ENCODE assay signal across 2 cellular contexts in the genomic region with DNA sequence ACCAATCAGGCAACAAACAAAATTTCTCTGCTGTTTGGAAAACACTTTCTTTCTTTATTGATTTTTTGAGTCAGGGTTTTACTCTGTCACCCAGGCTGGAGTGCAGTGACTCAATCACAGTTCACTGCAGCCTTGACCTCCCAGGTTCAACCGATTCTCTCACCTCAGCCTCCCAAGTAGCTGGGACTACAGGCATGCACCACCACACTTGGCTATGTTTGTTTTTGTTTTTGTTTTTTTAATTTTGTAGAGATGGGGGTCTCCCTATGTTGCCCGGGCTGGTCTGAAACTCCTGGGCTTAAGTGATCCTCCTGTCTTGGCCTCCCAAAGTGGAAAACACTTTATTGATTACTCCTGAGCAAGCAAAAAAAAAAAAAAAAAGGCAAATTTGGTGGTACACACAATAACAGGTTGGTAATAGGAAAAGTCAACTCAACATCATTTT.
TF ChIP-seq lines count a peak whose summit lies in the region.

No MANE protein-coding gene starts in this region.

TF ChIP-seq in HepG2, 621 proteins besides CTCF, POLR2A, EP300 and RAD21 (continues in another document):
- no peak for TF ChIP-seq DNMT3B (CRISPR knock-in tag; conservative IDR thresholded peaks at IDR 0.05)
- no peak for TF ChIP-seq ZBTB42 (CRISPR knock-in tag; IDR thresholded peaks at IDR 0.05)
- TF ChIP-seq MYNN (CRISPR knock-in tag; IDR thresholded peaks at IDR 0.05; ENCODE audit: low read depth): no peak
- TF ChIP-seq ZNF543 (CRISPR knock-in tag; IDR thresholded peaks at IDR 0.05): no peak
- no peak for TF ChIP-seq ZNF552 (CRISPR knock-in tag; IDR thresholded peaks at IDR 0.05; ENCODE audit: borderline replicate concordance)
- no peak for TF ChIP-seq GABPA (IDR thresholded peaks at IDR 0.05; ENCODE audit: low read depth, low read length)
- TF ChIP-seq GABPA (CRISPR knock-in tag; IDR thresholded peaks at IDR 0.05; ENCODE audit: low read depth): peak; percentile 36; the same call in 1 of the 2 replicates
- TF ChIP-seq, protein P1, sequence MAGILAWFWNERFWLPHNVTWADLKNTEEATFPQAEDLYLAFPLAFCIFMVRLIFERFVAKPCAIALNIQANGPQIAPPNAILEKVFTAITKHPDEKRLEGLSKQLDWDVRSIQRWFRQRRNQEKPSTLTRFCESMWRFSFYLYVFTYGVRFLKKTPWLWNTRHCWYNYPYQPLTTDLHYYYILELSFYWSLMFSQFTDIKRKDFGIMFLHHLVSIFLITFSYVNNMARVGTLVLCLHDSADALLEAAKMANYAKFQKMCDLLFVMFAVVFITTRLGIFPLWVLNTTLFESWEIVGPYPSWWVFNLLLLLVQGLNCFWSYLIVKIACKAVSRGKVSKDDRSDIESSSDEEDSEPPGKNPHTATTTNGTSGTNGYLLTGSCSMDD (CRISPR knock-in tag; IDR thresholded peaks at IDR 0.05): no peak
- TF ChIP-seq, protein P2, sequence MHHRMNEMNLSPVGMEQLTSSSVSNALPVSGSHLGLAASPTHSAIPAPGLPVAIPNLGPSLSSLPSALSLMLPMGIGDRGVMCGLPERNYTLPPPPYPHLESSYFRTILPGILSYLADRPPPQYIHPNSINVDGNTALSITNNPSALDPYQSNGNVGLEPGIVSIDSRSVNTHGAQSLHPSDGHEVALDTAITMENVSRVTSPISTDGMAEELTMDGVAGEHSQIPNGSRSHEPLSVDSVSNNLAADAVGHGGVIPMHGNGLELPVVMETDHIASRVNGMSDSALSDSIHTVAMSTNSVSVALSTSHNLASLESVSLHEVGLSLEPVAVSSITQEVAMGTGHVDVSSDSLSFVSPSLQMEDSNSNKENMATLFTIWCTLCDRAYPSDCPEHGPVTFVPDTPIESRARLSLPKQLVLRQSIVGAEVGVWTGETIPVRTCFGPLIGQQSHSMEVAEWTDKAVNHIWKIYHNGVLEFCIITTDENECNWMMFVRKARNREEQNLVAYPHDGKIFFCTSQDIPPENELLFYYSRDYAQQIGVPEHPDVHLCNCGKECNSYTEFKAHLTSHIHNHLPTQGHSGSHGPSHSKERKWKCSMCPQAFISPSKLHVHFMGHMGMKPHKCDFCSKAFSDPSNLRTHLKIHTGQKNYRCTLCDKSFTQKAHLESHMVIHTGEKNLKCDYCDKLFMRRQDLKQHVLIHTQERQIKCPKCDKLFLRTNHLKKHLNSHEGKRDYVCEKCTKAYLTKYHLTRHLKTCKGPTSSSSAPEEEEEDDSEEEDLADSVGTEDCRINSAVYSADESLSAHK (CRISPR knock-in tag; IDR thresholded peaks at IDR 0.05; ENCODE audit: borderline replicate concordance): no peak
- no peak for TF ChIP-seq MLLT10 (CRISPR knock-in tag; IDR thresholded peaks at IDR 0.05)
- TF ChIP-seq ZNF616 (CRISPR knock-in tag; IDR thresholded peaks at IDR 0.05; ENCODE audit: low read depth): no peak
- TF ChIP-seq, protein P3, sequence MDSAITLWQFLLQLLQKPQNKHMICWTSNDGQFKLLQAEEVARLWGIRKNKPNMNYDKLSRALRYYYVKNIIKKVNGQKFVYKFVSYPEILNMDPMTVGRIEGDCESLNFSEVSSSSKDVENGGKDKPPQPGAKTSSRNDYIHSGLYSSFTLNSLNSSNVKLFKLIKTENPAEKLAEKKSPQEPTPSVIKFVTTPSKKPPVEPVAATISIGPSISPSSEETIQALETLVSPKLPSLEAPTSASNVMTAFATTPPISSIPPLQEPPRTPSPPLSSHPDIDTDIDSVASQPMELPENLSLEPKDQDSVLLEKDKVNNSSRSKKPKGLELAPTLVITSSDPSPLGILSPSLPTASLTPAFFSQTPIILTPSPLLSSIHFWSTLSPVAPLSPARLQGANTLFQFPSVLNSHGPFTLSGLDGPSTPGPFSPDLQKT (CRISPR knock-in tag; IDR thresholded peaks at IDR 0.05; ENCODE audit: borderline replicate concordance): no peak
- TF ChIP-seq, protein P4, sequence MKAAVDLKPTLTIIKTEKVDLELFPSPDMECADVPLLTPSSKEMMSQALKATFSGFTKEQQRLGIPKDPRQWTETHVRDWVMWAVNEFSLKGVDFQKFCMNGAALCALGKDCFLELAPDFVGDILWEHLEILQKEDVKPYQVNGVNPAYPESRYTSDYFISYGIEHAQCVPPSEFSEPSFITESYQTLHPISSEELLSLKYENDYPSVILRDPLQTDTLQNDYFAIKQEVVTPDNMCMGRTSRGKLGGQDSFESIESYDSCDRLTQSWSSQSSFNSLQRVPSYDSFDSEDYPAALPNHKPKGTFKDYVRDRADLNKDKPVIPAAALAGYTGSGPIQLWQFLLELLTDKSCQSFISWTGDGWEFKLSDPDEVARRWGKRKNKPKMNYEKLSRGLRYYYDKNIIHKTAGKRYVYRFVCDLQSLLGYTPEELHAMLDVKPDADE (CRISPR knock-in tag; IDR thresholded peaks at IDR 0.05): no peak
- TF ChIP-seq, protein P5, sequence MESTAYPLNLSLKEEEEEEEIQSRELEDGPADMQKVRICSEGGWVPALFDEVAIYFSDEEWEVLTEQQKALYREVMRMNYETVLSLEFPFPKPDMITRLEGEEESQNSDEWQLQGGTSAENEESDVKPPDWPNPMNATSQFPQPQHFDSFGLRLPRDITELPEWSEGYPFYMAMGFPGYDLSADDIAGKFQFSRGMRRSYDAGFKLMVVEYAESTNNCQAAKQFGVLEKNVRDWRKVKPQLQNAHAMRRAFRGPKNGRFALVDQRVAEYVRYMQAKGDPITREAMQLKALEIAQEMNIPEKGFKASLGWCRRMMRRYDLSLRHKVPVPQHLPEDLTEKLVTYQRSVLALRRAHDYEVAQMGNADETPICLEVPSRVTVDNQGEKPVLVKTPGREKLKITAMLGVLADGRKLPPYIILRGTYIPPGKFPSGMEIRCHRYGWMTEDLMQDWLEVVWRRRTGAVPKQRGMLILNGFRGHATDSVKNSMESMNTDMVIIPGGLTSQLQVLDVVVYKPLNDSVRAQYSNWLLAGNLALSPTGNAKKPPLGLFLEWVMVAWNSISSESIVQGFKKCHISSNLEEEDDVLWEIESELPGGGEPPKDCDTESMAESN (CRISPR knock-in tag; conservative IDR thresholded peaks at IDR 0.05): no peak; the same call in 1 of the 2 replicates
- TF ChIP-seq ZMYM3 (CRISPR knock-in tag; IDR thresholded peaks at IDR 0.05): peak; percentile 99
- TF ChIP-seq GTF2F1 (IDR thresholded peaks at IDR 0.05; ENCODE audit: low read length): no peak
- TF ChIP-seq ZNF605 (CRISPR knock-in tag; IDR thresholded peaks at IDR 0.05): no peak
- no peak for TF ChIP-seq ZFP36 (IDR thresholded peaks at IDR 0.05; ENCODE audit: borderline replicate concordance, low read depth, low read length, partially characterized antibody)
- TF ChIP-seq FOXA1 (IDR thresholded peaks at IDR 0.05): no peak
- TF ChIP-seq FOXA1 (CRISPR knock-in tag; IDR thresholded peaks at IDR 0.05): peak; percentile 54; the same call in 1 of the 2 replicates
- peak; percentile 93 for TF ChIP-seq NR2F6 (IDR thresholded peaks at IDR 0.05)
- TF ChIP-seq NR2F6 (CRISPR knock-in tag; IDR thresholded peaks at IDR 0.05): peak; percentile 97
- no peak for TF ChIP-seq ZBTB21 (CRISPR knock-in tag; IDR thresholded peaks at IDR 0.05)
- TF ChIP-seq KLF9 (CRISPR knock-in tag; IDR thresholded peaks at IDR 0.05; ENCODE audit: low read depth): no peak
- TF ChIP-seq RBFOX2 (IDR thresholded peaks at IDR 0.05; ENCODE audit: low read depth, low read length): no peak
- TF ChIP-seq PITX1 (CRISPR knock-in tag; IDR thresholded peaks at IDR 0.05): peak; percentile 60
- peak; percentile 81; the same call in 1 of the 2 replicates for TF ChIP-seq HDAC2 (CRISPR knock-in tag; IDR thresholded peaks at IDR 0.05)

TF ChIP-seq in IMR-90, 13 proteins besides CTCF, POLR2A, EP300 and RAD21:
- TF ChIP-seq, protein P6, sequence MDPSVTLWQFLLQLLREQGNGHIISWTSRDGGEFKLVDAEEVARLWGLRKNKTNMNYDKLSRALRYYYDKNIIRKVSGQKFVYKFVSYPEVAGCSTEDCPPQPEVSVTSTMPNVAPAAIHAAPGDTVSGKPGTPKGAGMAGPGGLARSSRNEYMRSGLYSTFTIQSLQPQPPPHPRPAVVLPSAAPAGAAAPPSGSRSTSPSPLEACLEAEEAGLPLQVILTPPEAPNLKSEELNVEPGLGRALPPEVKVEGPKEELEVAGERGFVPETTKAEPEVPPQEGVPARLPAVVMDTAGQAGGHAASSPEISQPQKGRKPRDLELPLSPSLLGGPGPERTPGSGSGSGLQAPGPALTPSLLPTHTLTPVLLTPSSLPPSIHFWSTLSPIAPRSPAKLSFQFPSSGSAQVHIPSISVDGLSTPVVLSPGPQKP (IDR thresholded peaks at IDR 0.05; ENCODE audit: borderline replicate concordance, low read depth, low read length): no peak
- TF ChIP-seq RCOR1 (IDR thresholded peaks at IDR 0.05; ENCODE audit: insufficient replicate concordance, low read length): no peak
- no peak for TF ChIP-seq MAFK (IDR thresholded peaks at IDR 0.05; ENCODE audit: low read depth, low read length)
- TF ChIP-seq MXI1 (IDR thresholded peaks at IDR 0.05; ENCODE audit: borderline replicate concordance, low read depth, low read length): no peak
- TF ChIP-seq SMC3 (IDR thresholded peaks at IDR 0.05; ENCODE audit: low read depth, low read length): no peak
- no peak for TF ChIP-seq RFX5 (IDR thresholded peaks at IDR 0.05; ENCODE audit: low read depth, low read length)
- no peak for TF ChIP-seq NFE2L2 (IDR thresholded peaks at IDR 0.05; ENCODE audit: low read depth, low read length)
- TF ChIP-seq MAZ (IDR thresholded peaks at IDR 0.05; ENCODE audit: borderline replicate concordance, low read depth, low read length): no peak
- no peak for TF ChIP-seq FOS (IDR thresholded peaks at IDR 0.05; ENCODE audit: low read depth, low read length)
- TF ChIP-seq BHLHE40 (IDR thresholded peaks at IDR 0.05; ENCODE audit: low read depth, low read length): no peak
- TF ChIP-seq CHD1 (IDR thresholded peaks at IDR 0.05; ENCODE audit: low read depth, low read length): no peak
- TF ChIP-seq CEBPB (IDR thresholded peaks at IDR 0.05; ENCODE audit: low read depth, low read length): no peak
- TF ChIP-seq, protein P7, sequence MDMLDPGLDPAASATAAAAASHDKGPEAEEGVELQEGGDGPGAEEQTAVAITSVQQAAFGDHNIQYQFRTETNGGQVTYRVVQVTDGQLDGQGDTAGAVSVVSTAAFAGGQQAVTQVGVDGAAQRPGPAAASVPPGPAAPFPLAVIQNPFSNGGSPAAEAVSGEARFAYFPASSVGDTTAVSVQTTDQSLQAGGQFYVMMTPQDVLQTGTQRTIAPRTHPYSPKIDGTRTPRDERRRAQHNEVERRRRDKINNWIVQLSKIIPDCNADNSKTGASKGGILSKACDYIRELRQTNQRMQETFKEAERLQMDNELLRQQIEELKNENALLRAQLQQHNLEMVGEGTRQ (IDR thresholded peaks at IDR 0.05; ENCODE audit: low read depth, low read length): no peak
